In the genomic region with DNA sequence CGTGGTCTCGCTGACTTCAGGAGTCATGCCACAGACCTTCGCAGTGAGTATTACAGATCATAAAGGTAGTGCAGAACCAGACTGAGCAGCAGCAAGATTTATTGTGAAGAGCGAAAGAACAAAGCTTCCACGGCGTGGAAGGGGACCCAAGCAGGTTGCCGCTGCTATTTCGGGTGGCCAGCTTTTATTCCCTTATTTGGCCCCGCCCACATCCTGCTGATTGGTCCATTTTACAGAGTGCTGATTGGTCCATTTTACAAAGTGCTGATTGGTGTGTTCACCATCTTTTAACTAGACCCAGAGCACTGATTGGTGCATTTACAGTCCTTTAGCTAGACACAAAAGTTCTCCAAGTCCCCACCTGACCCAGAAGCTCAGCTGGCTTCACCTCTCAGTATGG, we compare ENCODE assay signal across 7 cellular contexts.
DNase-seq lines count a peak whose midpoint lies in the region; ATAC-seq, FAIRE-seq and TF ChIP-seq lines count a peak whose summit lies in the region.
"Not testable (repeated sequence)": the region's sequence is repeated elsewhere in the genome, so short reads cannot be mapped to it uniquely, and the experiment has no call there.

No MANE protein-coding gene starts in this region.

- H3K9me3 Mint-ChIP-seq in activated T-helper 17 cell treated with anti-CD3 and anti-CD28 coated beads, Interleukin-2, amount 50 U/mL, for 72 hours; immature natural killer cell; natural killer cell treated with Interleukin-12 subunit alpha and Interleukin-12 subunit beta and Interleukin-15 and Interleukin-18, amount 100 ng/mL, for 72 hours; stimulated activated effector memory CD8-positive, alpha-beta T cell treated with anti-CD3 and anti-CD28 coated beads, Interleukin-12 subunit alpha, Interleukin-12 subunit beta, amount 100 ng/mL, for 72 hours; type B pancreatic cell: not testable (repeated sequence)

- not testable (repeated sequence) for H3K79me2 ChIP-seq in K562 (ENCODE audit: control insufficient read depth, insufficient read depth, low read length)

- not testable (repeated sequence) for H3K36me3 ChIP-seq in K562 (ENCODE audit: control insufficient read depth, insufficient read depth, low read length)

- WGBS in K562 (ENCODE audit: insufficient coverage, low coverage, missing lambda C conversion rate) = 21% methylated on average over 9 of the region's 9 CpGs

- H3K9me3 ChIP-seq in K562 (replicated peaks; ENCODE audit: control insufficient read depth, insufficient read depth, low read depth, low read length) = not testable (repeated sequence)

- H3K36me3 Mint-ChIP-seq in activated T-helper 17 cell treated with anti-CD3 and anti-CD28 coated beads, Interleukin-2, amount 50 U/mL, for 72 hours (ENCODE audit: low read depth); immature natural killer cell; natural killer cell treated with Interleukin-12 subunit alpha and Interleukin-12 subunit beta and Interleukin-15 and Interleukin-18, amount 100 ng/mL, for 72 hours; stimulated activated effector memory CD8-positive, alpha-beta T cell treated with anti-CD3 and anti-CD28 coated beads, Interleukin-12 subunit alpha, Interleukin-12 subunit beta, amount 100 ng/mL, for 72 hours; type B pancreatic cell: not testable (repeated sequence)

- not testable (repeated sequence) for H3K27me3 Mint-ChIP-seq in activated T-helper 17 cell treated with anti-CD3 and anti-CD28 coated beads, Interleukin-2, amount 50 U/mL, for 72 hours; immature natural killer cell (ENCODE audit: low read depth in 3 of 3); natural killer cell treated with Interleukin-12 subunit alpha and Interleukin-12 subunit beta and Interleukin-15 and Interleukin-18, amount 100 ng/mL, for 72 hours; type B pancreatic cell

- H4K20me1 ChIP-seq in K562 (replicated peaks; ENCODE audit: control insufficient read depth, insufficient read depth, low read length) = not testable (repeated sequence)

- not testable (repeated sequence) for FAIRE-seq in K562 (lab: Jason Lieb, UNC)

- not testable (repeated sequence) for H3K27ac Mint-ChIP-seq in activated T-helper 17 cell treated with anti-CD3 and anti-CD28 coated beads, Interleukin-2, amount 50 U/mL, for 72 hours
- H3K27ac Mint-ChIP-seq in immature natural killer cell (peak overlapping the region in 4 of 6 donors; percentile 19 to 61 (median 46)), type B pancreatic cell (peak overlapping the region; percentile 86)
- peak overlapping the region in 1 of 2 donors; percentile 8 for H3K27ac Mint-ChIP-seq in natural killer cell treated with Interleukin-12 subunit alpha and Interleukin-12 subunit beta and Interleukin-15 and Interleukin-18, amount 100 ng/mL, for 72 hours
- peak overlapping the region; percentile 33 for H3K27ac Mint-ChIP-seq in stimulated activated effector memory CD8-positive, alpha-beta T cell treated with anti-CD3 and anti-CD28 coated beads, Interleukin-12 subunit alpha, Interleukin-12 subunit beta, amount 100 ng/mL, for 72 hours

- H3K4me3 Mint-ChIP-seq in activated T-helper 17 cell treated with anti-CD3 and anti-CD28 coated beads, Interleukin-2, amount 50 U/mL, for 72 hours; stimulated activated effector memory CD8-positive, alpha-beta T cell treated with anti-CD3 and anti-CD28 coated beads, Interleukin-12 subunit alpha, Interleukin-12 subunit beta, amount 100 ng/mL, for 72 hours; type B pancreatic cell: not testable (repeated sequence)
- peak overlapping the region; percentile 11 to 68 (median 49) for H3K4me3 Mint-ChIP-seq in immature natural killer cell
- peak overlapping the region; percentile 58 for H3K4me3 Mint-ChIP-seq in natural killer cell treated with Interleukin-12 subunit alpha and Interleukin-12 subunit beta and Interleukin-15 and Interleukin-18, amount 100 ng/mL, for 72 hours

- not testable (repeated sequence) for H3K4me1 ChIP-seq in K562 (replicated peaks in 1 of 2; ENCODE audit: control insufficient read depth in 2 of 2, insufficient read depth in 2 of 2, low read length in 2 of 2)

- CTCF ChIA-PET in RWPE1 (lab: Yijun Ruan, JAX) = interaction anchor here (0.7 kb wide), 1 partner anchor 58 kb away, joined by 3 read pairs; no protein-coding TSS in a partner anchor
- CTCF ChIA-PET in K562 (lab: Yijun Ruan, JAX; ENCODE audit: low intra/inter-chr PET ratio) = not testable (repeated sequence)

- not testable (repeated sequence) for TF ChIP-seq POLR2A in K562 (conservative IDR thresholded peaks at IDR 0.05)

- POLR2A ChIA-PET in RWPE1 (lab: Yijun Ruan, JAX; ENCODE audit: low non-redundant PET); K562 (lab: Yijun Ruan, JAX): not testable (repeated sequence)

- ATAC-seq in activated T-helper 17 cell treated with anti-CD3 and anti-CD28 coated beads, Interleukin-2, amount 50 U/mL, for 72 hours (replicated peaks) = peak; percentile 24
- not testable (repeated sequence) for ATAC-seq in K562; natural killer cell treated with Interleukin-12 subunit alpha and Interleukin-12 subunit beta and Interleukin-15 and Interleukin-18, amount 100 ng/mL, for 72 hours
- ATAC-seq in stimulated activated effector memory CD8-positive, alpha-beta T cell treated with anti-CD3 and anti-CD28 coated beads, Interleukin-12 subunit alpha, Interleukin-12 subunit beta, amount 100 ng/mL, for 72 hours = peak; percentile 44

- not testable (repeated sequence) for H2AFZ ChIP-seq in K562 (ENCODE audit: low read depth, low read length)

- H3K4me3 ChIP-seq in K562 = not testable (repeated sequence)

- in situ Hi-C loops in K562 (cut with MboI) = not testable (repeated sequence)

- H3K27ac ChIP-seq in RWPE1 = peak overlapping the region; percentile 52
- not testable (repeated sequence) for H3K27ac ChIP-seq in K562 (ENCODE audit: extremely low read depth, low read depth, low read length)

- H3K9me1 ChIP-seq in K562 (ENCODE audit: control insufficient read depth, insufficient read depth, low read length) = not testable (repeated sequence)

- H3K9ac ChIP-seq in K562 (ENCODE audit: insufficient read depth in 1 of 2, low read depth in 2 of 2, low read length in 2 of 2) = not testable (repeated sequence)

- not testable (repeated sequence) for TF ChIP-seq EP300 in K562 (IDR thresholded peaks at IDR 0.05; ENCODE audit: low read length)

- not testable (repeated sequence) for TF ChIP-seq RAD21 in K562 (CRISPR knock-in tag; conservative IDR thresholded peaks at IDR 0.05 in 1 of 2, IDR thresholded peaks at IDR 0.05 in 1 of 2)

- intact Hi-C loops in K562 (cut with micrococcal nuclease) = not testable (repeated sequence)

- not testable (repeated sequence) for H3K4me2 ChIP-seq in K562 (ENCODE audit: insufficient read depth, low read length)

- not testable (repeated sequence) for DNase-seq in RWPE1 (ENCODE audit: low spot score); K562 (ENCODE audit: extremely low read depth in 1 of 4, low spot score in 3 of 4); natural killer cell treated with Interleukin-12 subunit alpha and Interleukin-12 subunit beta and Interleukin-15 and Interleukin-18, amount 100 ng/mL, for 72 hours (ENCODE audit: low spot score); stimulated activated effector memory CD8-positive, alpha-beta T cell treated with anti-CD3 and anti-CD28 coated beads, Interleukin-12 subunit alpha, Interleukin-12 subunit beta, amount 100 ng/mL, for 72 hours (ENCODE audit: low spot score in 2 of 2); type B pancreatic cell (ENCODE audit: extremely low spot score, unreplicated experiment)
- peak in 1 of 3 donors; percentile 10 for DNase-seq in immature natural killer cell

- peaks cover 29% of the 10 kb centered on the region for H3K4me1 Mint-ChIP-seq in activated T-helper 17 cell treated with anti-CD3 and anti-CD28 coated beads, Interleukin-2, amount 50 U/mL, for 72 hours
- H3K4me1 Mint-ChIP-seq in immature natural killer cell (peaks cover 39 to 57% of the 10 kb centered on the region in 2 donors), type B pancreatic cell (ENCODE audit: unreplicated experiment) (peaks cover 26% of the 10 kb centered on the region)
- H3K4me1 Mint-ChIP-seq in natural killer cell treated with Interleukin-12 subunit alpha and Interleukin-12 subunit beta and Interleukin-15 and Interleukin-18, amount 100 ng/mL, for 72 hours (ENCODE audit: low read depth in 2 of 2) = peaks cover 25 to 37% of the 10 kb centered on the region in 2 donors
- H3K4me1 Mint-ChIP-seq in stimulated activated effector memory CD8-positive, alpha-beta T cell treated with anti-CD3 and anti-CD28 coated beads, Interleukin-12 subunit alpha, Interleukin-12 subunit beta, amount 100 ng/mL, for 72 hours = peaks cover 51% of the 10 kb centered on the region

- BruUV-seq in K562 (replicated peaks; lab: Mats Ljungman, UMichigan) = not testable (repeated sequence)

- not testable (repeated sequence) for TF ChIP-seq CTCF in RWPE1 (conservative IDR thresholded peaks at IDR 0.05; ENCODE audit: low read depth); K562 (IDR thresholded peaks at IDR 0.05 in 2 of 3, conservative IDR thresholded peaks at IDR 0.05 in 1 of 3; ENCODE audit: insufficient read depth in 2 of 3, low read depth in 1 of 3, low read length in 3 of 3); type B pancreatic cell (conservative IDR thresholded peaks at IDR 0.05)

- H3K27me3 ChIP-seq in K562 (ENCODE audit: control insufficient read depth in 2 of 2, insufficient read depth in 2 of 2, low read length in 2 of 2) = not testable (repeated sequence)

TF ChIP-seq in K562, 482 proteins besides CTCF, POLR2A, EP300 and RAD21:
- TF ChIP-seq NFYB (IDR thresholded peaks at IDR 0.05; ENCODE audit: extremely low read depth, insufficient read length) (peak; percentile 79), ZNF316 (IDR thresholded peaks at IDR 0.05) (peak; percentile 49; the same call in 1 of the 2 replicates)
